Comparison of ENCODE assay signal across 12 cellular contexts in genomic region chr17:73281926-73282325, GRCh38. TPM values are rescaled to one million over a fixed set of nuclear protein-coding genes. Genes with fewer than 3 reads are reported as not detected.
A peak's percentile ranks its signal among the peaks of the same experiment; 100 is the strongest.
DNase-seq lines count a peak whose midpoint lies in the region; ATAC-seq, FAIRE-seq and TF ChIP-seq lines count a peak whose summit lies in the region.
"Had no signal": no experiment of that assay in that cellular context is flagged by ENCODE, and none has a peak within 500 bp of the region (broad histone marks: within the 10 kb centered on the region; RNA-seq: fewer than 3 reads in every experiment).

No MANE protein-coding gene starts in this region.

- H3K27ac Mint-ChIP-seq in activated CD4-positive, alpha-beta T cell treated with anti-CD3 and anti-CD28 coated beads, Interleukin-2, amount 10 ng/mL, durations not matched to agents 7 days and 5 days = no peak overlapping the region

- TF ChIP-seq CTCF in RWPE1 (conservative IDR thresholded peaks at IDR 0.05; ENCODE audit: low read depth) = no peak

- no peaks in the 10 kb centered on the region for H3K9me3 Mint-ChIP-seq in activated CD4-positive, alpha-beta T cell treated with anti-CD3 and anti-CD28 coated beads, Interleukin-2, amount 10 ng/mL, durations not matched to agents 7 days and 5 days
- H3K9me3 Mint-ChIP-seq: activated T-cell treated with anti-CD3 and anti-CD28 coated beads, Interleukin-2, amount 50 U/mL, for 4 hours had no signal

- H3K4me3 Mint-ChIP-seq in activated CD4-positive, alpha-beta T cell treated with anti-CD3 and anti-CD28 coated beads, Interleukin-2, amount 10 ng/mL, durations not matched to agents 7 days and 5 days = no peak overlapping the region
- H3K4me3 Mint-ChIP-seq: activated T-cell treated with anti-CD3 and anti-CD28 coated beads, Interleukin-2, amount 50 U/mL, for 4 hours had no signal

- no peaks in the 10 kb centered on the region for H3K4me1 Mint-ChIP-seq in activated CD4-positive, alpha-beta T cell treated with anti-CD3 and anti-CD28 coated beads, Interleukin-2, amount 10 ng/mL, durations not matched to agents 7 days and 5 days

- no peaks in the 10 kb centered on the region for H3K27me3 Mint-ChIP-seq in activated CD4-positive, alpha-beta T cell treated with anti-CD3 and anti-CD28 coated beads, Interleukin-2, amount 10 ng/mL, durations not matched to agents 7 days and 5 days

- no peaks in the 10 kb centered on the region for H3K36me3 Mint-ChIP-seq in activated CD4-positive, alpha-beta T cell treated with anti-CD3 and anti-CD28 coated beads, Interleukin-2, amount 10 ng/mL, durations not matched to agents 7 days and 5 days (ENCODE audit: low read depth)

- FAIRE-seq in GM12892 (lab: Jason Lieb, UNC) = peak; percentile 80

- POLR2A ChIA-PET in RWPE1 (lab: Yijun Ruan, JAX; ENCODE audit: low non-redundant PET) = no interaction called here
- POLR2A ChIA-PET in activated CD4-positive, alpha-beta T cell treated with anti-CD3 and anti-CD28 coated beads, Interleukin-2, amount 10 ng/mL, durations not matched to agents 7 days and 5 days (lab: Charles Lee) = no interaction called here

- CTCF ChIA-PET in RWPE1 (lab: Yijun Ruan, JAX) = interaction anchor here (0.6 to 1.1 kb wide), 2 partner anchors 15 to 24 kb away, joined by 4 read pairs; no protein-coding TSS in a partner anchor
- CTCF ChIA-PET in activated CD4-positive, alpha-beta T cell treated with anti-CD3 and anti-CD28 coated beads, Interleukin-2, amount 10 ng/mL, durations not matched to agents 7 days and 5 days (lab: Charles Lee) = no interaction called here

- DNase-seq in GM12892 (ENCODE audit: insufficient read length) (peak; percentile 58), RWPE1 (ENCODE audit: low spot score) (no peak), NCI-H2029 (lab: John Stamatoyannopoulos, UW) (no peak), glomerular visceral epithelial cell (ENCODE audit: extremely low spot score) (no peak), NCI-H345 treated with DMSO at 0.1 percent for 48 hours (lab: John Stamatoyannopoulos, UW; ENCODE audit: unreplicated experiment) (no peak)
- DNase-seq in activated CD4-positive, alpha-beta T cell treated with anti-CD3 and anti-CD28 coated beads, Interleukin-2, amount 10 ng/mL, durations not matched to agents 7 days and 5 days = no peak
- DNase-seq: activated T-cell treated with anti-CD3 and anti-CD28 coated beads, Interleukin-2, amount 50 U/mL, for 4 hours had no signal

- peak overlapping the region; percentile 39 for H3K27ac ChIP-seq in RWPE1
- H3K27ac ChIP-seq: C4-2B had no signal

- TF ChIP-seq POLR2A in GM12892 (IDR thresholded peaks at IDR 0.05; ENCODE audit: low read depth, low read length) = no peak

- ATAC-seq in GM19438 (IDR thresholded peaks at IDR 0.05; ENCODE audit: low read depth, unreplicated experiment) = peak; percentile 83
- ATAC-seq in HG02981 (IDR thresholded peaks at IDR 0.05; ENCODE audit: unreplicated experiment) = peak; percentile 94
- ATAC-seq: activated T-cell treated with anti-CD3 and anti-CD28 coated beads, Interleukin-2, amount 50 U/mL, for 4 hours; SK-N-SH treated with all-trans-retinoic acid at 6 μM for 48 hours had no signal

RNA-seq across cellular contexts. Expression of gene CPSF4L, which starts 20.2 kb away (rescaled TPM):
- not detected for polyA plus RNA-seq in GM12892 (2012; ENCODE audit: missing spikeins)
- not detected for total RNA-seq in activated CD4-positive, alpha-beta T cell treated with anti-CD3 and anti-CD28 coated beads, Interleukin-2, amount 10 ng/mL, durations not matched to agents 7 days and 5 days
- total RNA-seq: activated T-cell treated with anti-CD3 and anti-CD28 coated beads, Interleukin-2, amount 50 U/mL, for 4 hours had no signal
- polyA plus RNA-seq: ovary had no signal

RNA-seq across cellular contexts. Expression of gene CDC42EP4, which starts 29.9 kb away (rescaled TPM):
- 1.9 TPM for polyA plus RNA-seq in GM12892 (2012; ENCODE audit: missing spikeins)
- total RNA-seq in activated CD4-positive, alpha-beta T cell treated with anti-CD3 and anti-CD28 coated beads, Interleukin-2, amount 10 ng/mL, durations not matched to agents 7 days and 5 days = 1 to 10 TPM; 1.7 to 2.1 TPM
